ENCODE assay signal across 8 cellular contexts in the genomic region with DNA sequence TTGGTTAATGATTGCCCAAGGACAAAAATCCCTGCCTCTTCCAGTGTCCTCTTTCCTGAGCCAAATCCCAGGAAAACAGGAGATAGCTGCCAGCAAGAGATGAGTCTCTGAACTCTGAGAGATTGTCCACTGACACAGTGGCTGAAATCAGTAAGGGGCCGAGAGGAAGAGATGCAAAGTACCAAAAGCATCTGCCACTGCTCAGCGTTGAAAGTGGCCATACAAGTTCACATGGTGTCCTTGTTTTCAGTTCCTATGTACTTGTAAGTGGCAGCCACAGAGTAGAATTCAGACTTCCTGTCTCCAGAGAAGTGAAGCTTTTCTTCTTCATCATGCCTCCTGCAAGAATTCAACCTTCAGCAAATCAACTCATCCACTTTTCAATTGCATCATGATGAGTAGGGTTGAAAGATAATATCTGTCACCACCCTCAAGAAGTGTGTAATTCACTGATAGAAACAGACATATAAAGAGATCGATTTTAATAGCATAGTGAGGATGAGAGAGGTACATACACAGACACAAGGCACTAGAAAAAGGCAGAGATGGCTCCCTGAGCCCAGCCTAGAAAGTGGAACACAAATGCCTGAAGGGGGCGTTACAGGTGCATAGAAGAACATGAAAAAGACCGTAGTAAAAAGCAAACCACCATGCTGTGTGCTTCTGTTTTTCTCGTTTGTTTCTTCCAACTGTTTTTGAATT.
DNase-seq lines count a peak whose midpoint lies in the region; ATAC-seq, FAIRE-seq and TF ChIP-seq lines count a peak whose summit lies in the region.

No MANE protein-coding gene starts in this region.

- peak; percentile 47 for ATAC-seq in GM18499 (IDR thresholded peaks at IDR 0.05; ENCODE audit: insufficient read depth, unreplicated experiment)
- peak; percentile 76 for ATAC-seq in HG02798 (IDR thresholded peaks at IDR 0.05; ENCODE audit: poor library complexity, unreplicated experiment)

- TF ChIP-seq RAD21 in H1 (IDR thresholded peaks at IDR 0.05 in 1 of 2, conservative IDR thresholded peaks at IDR 0.05 in 1 of 2; ENCODE audit: low read depth in 2 of 2, low read length in 2 of 2) = peak; percentile 76 to 82

- no peaks in the 10 kb centered on the region for H4K20me1 ChIP-seq in H1 (replicated peaks in 1 of 2; ENCODE audit: control insufficient read depth in 1 of 2, insufficient read depth in 2 of 2, low read length in 2 of 2)

- H2BK12ac ChIP-seq in H1 (ENCODE audit: low read depth, low read length) = no peak overlapping the region

- no peak overlapping the region for H3K14ac ChIP-seq in H1 (ENCODE audit: insufficient read length)

- peak; percentile 87 for FAIRE-seq in H1 (lab: Jason Lieb, UNC)

- H2BK5ac ChIP-seq in H1 (ENCODE audit: low read depth, low read length) = no peak overlapping the region

- no peak overlapping the region for H2BK20ac ChIP-seq in H1 (ENCODE audit: low read length)

- H4K5ac ChIP-seq in H1 (ENCODE audit: insufficient read length, low read depth, low read length) = no peak overlapping the region

- TF ChIP-seq POLR2A in H1 (IDR thresholded peaks at IDR 0.05; ENCODE audit: control extremely low read depth in 1 of 2, low read depth in 2 of 2, low read length in 2 of 2) = no peak

- H3K9me3 ChIP-seq in H1 (ENCODE audit: insufficient read depth in 2 of 2, low read depth in 1 of 2, low read length in 1 of 2) = no peaks in the 10 kb centered on the region

- H3K36me3 ChIP-seq in H1 (ENCODE audit: control insufficient read depth in 2 of 4, insufficient read depth in 4 of 4, low read length in 3 of 4) = no peaks in the 10 kb centered on the region

- no peak overlapping the region for H3K23ac ChIP-seq in H1 (ENCODE audit: insufficient read length)

- no peak overlapping the region for H3K27ac ChIP-seq in H1 (ENCODE audit: low read depth, low read length)

- no peak overlapping the region for H3K4ac ChIP-seq in H1 (replicated peaks; ENCODE audit: insufficient read length, low read depth, low read length)

- no peak overlapping the region for H4K91ac ChIP-seq in H1 (replicated peaks; ENCODE audit: insufficient read length, low read length)

- 49% methylated on average over 6 of the region's 6 CpGs; no CpG with 5 or more reads in 1 of the 2 experiments for WGBS in H1 (ENCODE audit: extremely low coverage in 1 of 2, insufficient coverage in 1 of 2, insufficient read length in 1 of 2, insufficient replicate concordance in 2 of 2, low coverage in 1 of 2, low lambda C conversion rate in 2 of 2, missing lambda C conversion rate in 1 of 2), 2 experiments

- H3K56ac ChIP-seq in H1 (replicated peaks; ENCODE audit: insufficient read length, low read depth, low read length) = no peak overlapping the region

- no peak overlapping the region for H2AK5ac ChIP-seq in H1 (ENCODE audit: low read depth, low read length)

- no peak overlapping the region for H2BK120ac ChIP-seq in H1 (replicated peaks; ENCODE audit: low read depth, low read length)

- no peaks in the 10 kb centered on the region for H3K27me3 ChIP-seq in H1 (replicated peaks in 1 of 4; ENCODE audit: control insufficient read depth in 3 of 4, extremely low read depth in 1 of 4, insufficient read depth in 3 of 4, low read length in 3 of 4)

- TF ChIP-seq EP300 in H1 (IDR thresholded peaks at IDR 0.05; ENCODE audit: borderline replicate concordance in 1 of 2, low read depth in 2 of 2, low read length in 2 of 2) = no peak

- H2AFZ ChIP-seq in H1 (ENCODE audit: low read length) = peak overlapping the region; percentile 72; the same call in 1 of the 2 replicates

- no peak overlapping the region for H3K4me2 ChIP-seq in H1 (ENCODE audit: insufficient read depth in 1 of 2, low read depth in 2 of 2, low read length in 2 of 2)

- DNase-seq in AG04449 (ENCODE audit: low read depth, low spot score) (no peak), NCI-H146 treated with DMSO at 0.1 percent for 48 hours (lab: John Stamatoyannopoulos, UW; ENCODE audit: unreplicated experiment) (peak; percentile 0), H1 (ENCODE audit: low read depth in 1 of 2, low spot score in 2 of 2) (peak in 1 of 2 experiments; percentile 15), smooth muscle cell of the brain vasculature (ENCODE audit: low read depth, low spot score) (peak; percentile 9), hippocampal formation (lab: John Stamatoyannopoulos, UW) (no peak)
- peak; percentile 41 for DNase-seq in activated CD4-positive, alpha-beta T cell treated with anti-CD3 and anti-CD28 coated beads for 1 hour

- no peak overlapping the region for H2BK15ac ChIP-seq in H1 (ENCODE audit: low read length)

- H3K79me2 ChIP-seq in H1 (ENCODE audit: control insufficient read depth in 1 of 2, insufficient read depth in 2 of 2, low read length in 2 of 2) = no peaks in the 10 kb centered on the region

- H3K79me1 ChIP-seq in H1 (ENCODE audit: low read depth, low read length) = no peaks in the 10 kb centered on the region

- no peaks in the 10 kb centered on the region for H3K4me1 ChIP-seq in H1 (replicated peaks in 1 of 4; ENCODE audit: control insufficient read depth in 3 of 4, insufficient read depth in 4 of 4, low read length in 3 of 4)

- CTCF ChIA-PET in AG04449 (lab: Yijun Ruan, JAX) = interaction anchor here (1.0 to 3.4 kb wide), 7 partner anchors 16 to 189 kb away, joined by 3 to 13 read pairs (median 4); no protein-coding TSS in a partner anchor
- CTCF ChIA-PET in H1 (lab: Charles Lee; ENCODE audit: partially characterized antibody) = interaction anchor here (0.6 to 2.1 kb wide), 11 partner anchors 8 to 296 kb away, joined by 3 to 7 read pairs (median 3); no protein-coding TSS in a partner anchor

- H3K4me3 ChIP-seq in AG04449 (ENCODE audit: low read depth, low read length) (no peak overlapping the region), H1 (ENCODE audit: extremely low read depth in 1 of 4, insufficient read depth in 2 of 4, low read depth in 3 of 4, low read length in 4 of 4) (no peak overlapping the region)

- no peak overlapping the region for H3K18ac ChIP-seq in H1 (ENCODE audit: extremely low read depth, low read length)

- H4K8ac ChIP-seq in H1 (ENCODE audit: extremely low read depth, insufficient read depth, low read length) = no peak overlapping the region

- TF ChIP-seq CTCF in AG04449 (IDR thresholded peaks at IDR 0.05; ENCODE audit: insufficient read depth, low read length, missing control alignments) (peak; percentile 56), H1 (IDR thresholded peaks at IDR 0.05; ENCODE audit: control extremely low read depth in 1 of 3, insufficient read depth in 1 of 3, low read depth in 1 of 3, low read length in 3 of 3) (peak; percentile 17 to 75 (median 71))

- H3K9ac ChIP-seq in H1 (replicated peaks in 1 of 4; ENCODE audit: extremely low read depth in 1 of 4, low read depth in 3 of 4, low read length in 3 of 4) = no peak overlapping the region

- no peaks in the 10 kb centered on the region for H3K23me2 ChIP-seq in H1 (ENCODE audit: low read depth, low read length)

- POLR2A ChIA-PET in AG04449 (lab: Yijun Ruan, JAX) = no interaction called here
- POLR2A ChIA-PET in H1 (lab: Charles Lee; ENCODE audit: partially characterized antibody) = no interaction called here

TF ChIP-seq in H1, 55 proteins besides CTCF, POLR2A, EP300 and RAD21:
- TF ChIP-seq YY1 (IDR thresholded peaks at IDR 0.05; ENCODE audit: low read depth, low read length) = peak; percentile 24; the same call in 1 of the 2 replicates
- TF ChIP-seq, protein P1, sequence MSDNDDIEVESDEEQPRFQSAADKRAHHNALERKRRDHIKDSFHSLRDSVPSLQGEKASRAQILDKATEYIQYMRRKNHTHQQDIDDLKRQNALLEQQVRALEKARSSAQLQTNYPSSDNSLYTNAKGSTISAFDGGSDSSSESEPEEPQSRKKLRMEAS (IDR thresholded peaks at IDR 0.05) = no peak

Comparison
In these comparisons a context has a peak if more than half of its experiments do, and no peak if none do; other contexts are left out.
1. DNase-seq: peak in NCI-H146 treated with DMSO at 0.1 percent for 48 hours (single experiment), activated CD4-positive, alpha-beta T cell treated with anti-CD3 and anti-CD28 coated beads for 1 hour (single experiment) and smooth muscle cell of the brain vasculature (single experiment); none in AG04449 (single experiment) and hippocampal formation (0 of 2).